In genomic region chr10:112767156-112767555, GRCh38 we compare ENCODE assay signal across 18 cellular contexts.
DNase-seq lines count a peak whose midpoint lies in the region; ATAC-seq and TF ChIP-seq lines count a peak whose summit lies in the region.
"Had no signal": no experiment of that assay in that cellular context is flagged by ENCODE, and none has a peak within 500 bp of the region (broad histone marks: within the 10 kb centered on the region; RNA-seq: fewer than 3 reads in every experiment).

No MANE protein-coding gene starts in this region.

- peaks cover 0 to 3% of the 10 kb centered on the region in 2 donors for H3K9me3 Mint-ChIP-seq in activated naive CD4-positive, alpha-beta T cell treated with anti-CD3 and anti-CD28 coated beads, Interleukin-2, amount 50 U/mL, for 72 hours
- H3K9me3 Mint-ChIP-seq: HFFc6 had no signal

- no peak overlapping the region for H4K8ac ChIP-seq in mesenchymal stem cell (ENCODE audit: low read length)

- no peak overlapping the region for H3K18ac ChIP-seq in mesenchymal stem cell (ENCODE audit: low read depth in 1 of 2, low read length in 2 of 2)

- POLR2A ChIA-PET in Panc1 (lab: Charles Lee) = interaction anchor here (0.6 kb wide), 1 partner anchor 137 kb away, joined by 3 read pairs; no protein-coding TSS in a partner anchor

- no TSS peak for BruUV-seq in Panc1 (replicated peaks; lab: Mats Ljungman, UMichigan)

- no peak overlapping the region for H3K27ac Mint-ChIP-seq in activated naive CD4-positive, alpha-beta T cell treated with anti-CD3 and anti-CD28 coated beads, Interleukin-2, amount 50 U/mL, for 72 hours
- H3K27ac Mint-ChIP-seq: HFFc6 had no signal

- no peak overlapping the region for H2BK5ac ChIP-seq in mesenchymal stem cell (ENCODE audit: low read depth, low read length, poor library complexity, severe bottlenecking)

- in situ Hi-C loops in Panc1 (cut with HindIII; ENCODE audit: low pct_unique_long_range_greater_than_20kb, low sequenced_read_pairs) = no loop called here

- no peak overlapping the region for H2BK15ac ChIP-seq in mesenchymal stem cell (ENCODE audit: low read depth, poor library complexity, severe bottlenecking)

- no peak overlapping the region for H3K9ac ChIP-seq in mesenchymal stem cell (ENCODE audit: low read length)

- H3K4me2 ChIP-seq in mesenchymal stem cell (ENCODE audit: low read length, poor library complexity, severe bottlenecking) = no peak overlapping the region

- H2AK5ac ChIP-seq in mesenchymal stem cell (ENCODE audit: low read length, severe bottlenecking) = peak overlapping the region; percentile 40

- DNase-seq in Daoy (ENCODE audit: low read depth) (peak; percentile 25), HCEC 1CT (peak; percentile 27), Panc1 (ENCODE audit: low read depth, low spot score) (no peak), mesenchymal stem cell (peak; percentile 28), upper lobe of left lung (no peak), amniotic stem cell (lab: John Stamatoyannopoulos, UW) (no peak)
- no peak for DNase-seq in activated naive CD4-positive, alpha-beta T cell treated with anti-CD3 and anti-CD28 coated beads, Interleukin-2, amount 50 U/mL, for 72 hours (ENCODE audit: low spot score in 2 of 2)
- DNase-seq: AML-193, GF-D8, HFFc6, Kasumi-1, MM.1S, NCI-H1092, NCI-H1436 treated with DMSO at 0.1 percent for 48 hours, NCI-H82, OCI-M1 had no signal

- no peak for ATAC-seq in Panc1
- ATAC-seq in upper lobe of left lung (ENCODE audit: low FRiP score in 2 of 2) = no peak
- ATAC-seq in activated naive CD4-positive, alpha-beta T cell treated with anti-CD3 and anti-CD28 coated beads, Interleukin-2, amount 50 U/mL, for 72 hours = no peak

- no peak overlapping the region for H3K23ac ChIP-seq in mesenchymal stem cell (ENCODE audit: low read length in 2 of 2)

- H2BK120ac ChIP-seq in mesenchymal stem cell (ENCODE audit: low read depth, low read length) = no peak overlapping the region

- intact Hi-C loops in Panc1 (cut with micrococcal nuclease; ENCODE audit: unreplicated experiment) = no loop called here

- no peak overlapping the region for H3K4ac ChIP-seq in mesenchymal stem cell (ENCODE audit: low read depth in 1 of 2, low read length in 2 of 2)

- H4K91ac ChIP-seq in mesenchymal stem cell (ENCODE audit: low read length) = no peak overlapping the region

- H3K4me3 ChIP-seq in Panc1 (ENCODE audit: low read depth in 2 of 2, low read length in 2 of 2) (no peak overlapping the region), mesenchymal stem cell (ENCODE audit: insufficient read depth in 1 of 2, low read depth in 1 of 2, low read length in 2 of 2) (no peak overlapping the region), upper lobe of left lung (no peak overlapping the region)

- 75% methylated on average over 2 of the region's 2 CpGs for WGBS in mesenchymal stem cell
- 82 to 85% methylated on average over 2 of the region's 2 CpGs for WGBS in upper lobe of left lung, 2 donors

- H3K36me3 Mint-ChIP-seq in activated naive CD4-positive, alpha-beta T cell treated with anti-CD3 and anti-CD28 coated beads, Interleukin-2, amount 50 U/mL, for 72 hours = peaks cover 6 to 7% of the 10 kb centered on the region in 2 donors

- H3K4me1 ChIP-seq in Panc1 (ENCODE audit: control insufficient read depth, insufficient read depth, low read length) (no peaks in the 10 kb centered on the region), mesenchymal stem cell (ENCODE audit: control insufficient read depth, insufficient read depth, low read depth, low read length) (peaks cover 5% of the 10 kb centered on the region), upper lobe of left lung (no peaks in the 10 kb centered on the region)

- H3K27ac ChIP-seq in Panc1 (ENCODE audit: low read length) (peak overlapping the region; percentile 9; the same call in 1 of the 2 replicates), mesenchymal stem cell (ENCODE audit: low read length, poor library complexity, severe bottlenecking) (no peak overlapping the region), upper lobe of left lung (no peak overlapping the region)
- H3K27ac ChIP-seq: C4-2B, RWPE1 had no signal

- TF ChIP-seq CTCF in Panc1 (IDR thresholded peaks at IDR 0.05) (no peak), upper lobe of left lung (IDR thresholded peaks at IDR 0.05) (no peak)

- CTCF ChIA-PET in Panc1 (lab: Charles Lee) = interaction anchor here (0.6 kb wide), 1 partner anchor 17 kb away, joined by 5 read pairs; no protein-coding TSS in a partner anchor

- H3K14ac ChIP-seq in mesenchymal stem cell (ENCODE audit: low read length in 2 of 2) = no peak overlapping the region

- H3K36me3 ChIP-seq in Panc1 (ENCODE audit: control insufficient read depth, insufficient read depth, low read length) (no peaks in the 10 kb centered on the region), mesenchymal stem cell (ENCODE audit: control insufficient read depth in 1 of 2, insufficient read depth in 2 of 2, low read depth in 1 of 2, low read length in 2 of 2) (no peaks in the 10 kb centered on the region), upper lobe of left lung (no peaks in the 10 kb centered on the region)

- no peaks in the 10 kb centered on the region for H3K27me3 ChIP-seq in Panc1 (ENCODE audit: control insufficient read depth, insufficient read depth, low read length)
- no peaks in the 10 kb centered on the region for H3K27me3 ChIP-seq in mesenchymal stem cell (ENCODE audit: control insufficient read depth in 1 of 2, insufficient read depth in 1 of 2, low read length in 2 of 2)
- no peaks in the 10 kb centered on the region for H3K27me3 ChIP-seq in upper lobe of left lung

- H3K9me3 ChIP-seq in Panc1 (ENCODE audit: control insufficient read depth, insufficient read depth, low read depth, low read length) (no peaks in the 10 kb centered on the region), mesenchymal stem cell (ENCODE audit: control insufficient read depth, low read length) (no peaks in the 10 kb centered on the region), upper lobe of left lung (no peaks in the 10 kb centered on the region)

- H3K79me1 ChIP-seq in mesenchymal stem cell (replicated peaks; ENCODE audit: low read length, poor library complexity, severe bottlenecking) = no peaks in the 10 kb centered on the region

- H2BK12ac ChIP-seq in mesenchymal stem cell (ENCODE audit: low read length in 2 of 2) = no peak overlapping the region

- no peak overlapping the region for H2AFZ ChIP-seq in mesenchymal stem cell (ENCODE audit: low read depth, low read length)

- no peak for TF ChIP-seq EP300 in upper lobe of left lung (IDR thresholded peaks at IDR 0.05)

- TF ChIP-seq POLR2A in upper lobe of left lung (IDR thresholded peaks at IDR 0.05) = no peak

Comparison
In these comparisons a context has a peak if more than half of its experiments do, and no peak if none do; other contexts are left out.
1. DNase-seq: peak in Daoy (single experiment), HCEC 1CT (single experiment) and mesenchymal stem cell (single experiment); none in Panc1 (single experiment), upper lobe of left lung (0 of 2), amniotic stem cell (single experiment) and activated naive CD4-positive, alpha-beta T cell treated with anti-CD3 and anti-CD28 coated beads, Interleukin-2, amount 50 U/mL, for 72 hours (0 of 2).